ENCODE assay signal across 12 cellular contexts in the genomic region with DNA sequence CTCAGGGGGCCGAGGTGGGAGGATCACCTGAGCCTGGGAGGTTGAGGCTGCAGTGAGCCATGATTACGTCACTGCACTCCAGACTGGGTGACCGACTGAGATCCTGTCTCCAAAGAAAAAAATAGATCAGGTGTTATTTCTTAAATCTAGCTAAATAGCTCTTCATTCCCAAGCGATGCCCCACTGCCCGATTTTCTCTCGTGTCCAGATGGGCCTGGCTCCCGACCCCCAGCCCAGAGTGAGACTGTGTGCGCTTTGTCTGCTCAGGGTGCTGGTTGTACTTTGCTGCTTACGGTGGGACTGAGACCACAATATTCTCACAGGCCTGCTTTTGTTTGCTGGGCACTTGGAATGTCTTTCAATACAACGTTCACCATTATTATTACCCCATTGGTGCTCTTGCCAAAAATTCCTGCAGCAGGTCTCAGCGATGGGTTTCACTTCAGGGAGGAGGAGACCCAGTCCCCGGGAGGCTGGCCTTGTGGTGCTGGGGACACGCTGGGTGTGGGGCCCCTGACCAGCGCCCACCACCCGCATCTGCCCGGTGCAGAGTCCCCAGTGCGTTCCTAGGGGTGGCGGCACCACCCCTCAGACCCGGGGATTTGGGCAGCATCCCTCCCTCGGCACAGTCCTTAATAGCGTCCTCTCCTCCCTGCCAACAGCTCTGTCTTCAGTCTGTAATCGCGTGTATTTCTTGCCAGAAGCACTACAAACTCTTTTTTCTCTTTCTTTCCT.
"Had no signal": no experiment of that assay in that cellular context is flagged by ENCODE, and none has a peak within 500 bp of the region (broad histone marks: within the 10 kb centered on the region; RNA-seq: fewer than 3 reads in every experiment).

No MANE protein-coding gene starts in this region.

- H3K27me3 ChIP-seq: cardiac muscle cell, SJSA1, thyroid gland had no signal

- H3K4me2 ChIP-seq: hepatocyte had no signal

- H3K9me3 ChIP-seq: sigmoid colon, SJSA1, thyroid gland had no signal

- H3K79me2 ChIP-seq: hepatocyte had no signal

- H3K27ac ChIP-seq: cardiac muscle cell, hepatocyte, sigmoid colon, SJSA1, thyroid gland had no signal

- H3K27me3 Mint-ChIP-seq: activated T-cell treated with anti-CD3 and anti-CD28 coated beads, Interleukin-2, amount 50 U/mL, for 24 hours had no signal

- H3K4me3 Mint-ChIP-seq: activated CD8-positive, alpha-beta T cell treated with anti-CD3 and anti-CD28 coated beads, Interleukin-2, amount 10 ng/mL, durations not matched to agents 7 days and 5 days; activated naive CD4-positive, alpha-beta T cell treated with anti-CD3 and anti-CD28 coated beads, Interleukin-2, amount 10 ng/mL, durations not matched to agents 7 days and 5 days; activated T-cell treated with anti-CD3 and anti-CD28 coated beads, Interleukin-2, amount 50 U/mL, for 24 hours; mesothelial cell of epicardium had no signal

- H3K9me3 Mint-ChIP-seq: activated T-cell treated with anti-CD3 and anti-CD28 coated beads, Interleukin-2, amount 50 U/mL, for 24 hours; mesothelial cell of epicardium had no signal

- H3K4me1 Mint-ChIP-seq: mesothelial cell of epicardium had no signal

- ATAC-seq: activated CD8-positive, alpha-beta T cell treated with anti-CD3 and anti-CD28 coated beads, Interleukin-2, amount 10 ng/mL, durations not matched to agents 7 days and 5 days had no signal

- H3K36me3 ChIP-seq: cardiac muscle cell, SJSA1, thyroid gland had no signal

- H2AFZ ChIP-seq: hepatocyte had no signal

- H3K4me1 ChIP-seq: sigmoid colon, SJSA1 had no signal

- H3K27ac Mint-ChIP-seq: activated CD8-positive, alpha-beta T cell treated with anti-CD3 and anti-CD28 coated beads, Interleukin-2, amount 10 ng/mL, durations not matched to agents 7 days and 5 days; activated naive CD4-positive, alpha-beta T cell treated with anti-CD3 and anti-CD28 coated beads, Interleukin-2, amount 10 ng/mL, durations not matched to agents 7 days and 5 days; activated T-cell treated with anti-CD3 and anti-CD28 coated beads, Interleukin-2, amount 50 U/mL, for 24 hours; mesothelial cell of epicardium had no signal

- DNase-seq: activated CD4-positive, alpha-beta T cell treated with anti-CD3 and anti-CD28 coated beads for 48 hours; activated CD8-positive, alpha-beta T cell treated with anti-CD3 and anti-CD28 coated beads, Interleukin-2, amount 10 ng/mL, durations not matched to agents 7 days and 5 days; activated effector memory CD4-positive, alpha-beta T cell treated with Interleukin-2 at 50 U/mL for 16 hours; activated naive CD4-positive, alpha-beta T cell treated with anti-CD3 and anti-CD28 coated beads, Interleukin-2, amount 10 ng/mL, durations not matched to agents 7 days and 5 days; activated T-cell treated with anti-CD3 and anti-CD28 coated beads, Interleukin-2, amount 50 U/mL, for 24 hours; sigmoid colon; stimulated activated naive CD4-positive, alpha-beta T cell; thyroid gland had no signal

- H3K36me3 Mint-ChIP-seq: mesothelial cell of epicardium had no signal

- H3K4me3 ChIP-seq: cardiac muscle cell, hepatocyte, sigmoid colon, SJSA1, thyroid gland had no signal
